In the genomic region with DNA sequence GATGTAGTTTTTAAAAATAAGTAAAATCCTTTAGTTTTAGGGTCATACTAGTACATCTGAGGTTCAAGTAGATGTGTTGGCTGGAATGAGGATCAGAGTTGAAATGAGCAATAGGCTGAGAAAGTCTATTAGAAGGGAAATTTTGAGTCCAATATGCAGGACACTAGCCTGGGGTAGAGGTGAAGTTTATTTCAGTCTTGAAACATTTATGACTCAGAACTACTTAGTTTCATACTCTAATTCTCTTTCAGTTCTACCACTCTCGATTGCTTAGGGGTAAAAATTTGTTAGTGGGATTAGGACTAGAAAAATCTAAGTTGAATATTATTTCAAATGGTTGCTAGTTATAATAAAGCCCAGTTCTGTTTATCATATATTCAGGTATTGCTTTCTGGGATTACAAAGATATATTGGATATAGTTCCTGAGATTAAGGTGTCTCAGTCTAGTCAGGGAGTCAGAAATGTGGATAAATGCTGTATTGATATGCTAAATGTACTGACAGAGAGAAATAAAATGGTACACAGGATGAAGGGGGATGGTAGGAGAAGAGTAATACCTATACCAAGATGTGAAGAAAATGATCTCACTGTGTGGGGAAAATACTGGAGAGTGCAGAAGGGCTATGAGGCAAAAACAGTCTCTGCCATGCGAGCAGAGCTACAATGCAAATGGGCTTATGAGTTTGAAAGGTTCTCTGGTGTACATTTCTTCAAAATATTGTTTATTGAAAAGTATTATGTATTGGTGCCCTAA, we compare ENCODE assay signal across 12 cellular contexts.
DNase-seq lines count a peak whose midpoint lies in the region; ATAC-seq and TF ChIP-seq lines count a peak whose summit lies in the region.
"Had no signal": no experiment of that assay in that cellular context is flagged by ENCODE, and none has a peak within 500 bp of the region (broad histone marks: within the 10 kb centered on the region; RNA-seq: fewer than 3 reads in every experiment).

No MANE protein-coding gene starts in this region.

- ATAC-seq in GM18508 (IDR thresholded peaks at IDR 0.05; ENCODE audit: insufficient read depth, unreplicated experiment), result peak; percentile 99
- peak; percentile 99 for ATAC-seq in GM19467 (IDR thresholded peaks at IDR 0.05; ENCODE audit: unreplicated experiment)
- ATAC-seq in HG02884 (IDR thresholded peaks at IDR 0.05; ENCODE audit: unreplicated experiment), result peak; percentile 98
- ATAC-seq in HG03520 (IDR thresholded peaks at IDR 0.05; ENCODE audit: unreplicated experiment), result peak; percentile 98
- ATAC-seq: body of pancreas had no signal

- no peaks in the 10 kb centered on the region for H3K4me1 Mint-ChIP-seq in glutamatergic neuron (ENCODE audit: low read depth, unreplicated experiment)

- H3K27me3 Mint-ChIP-seq in glutamatergic neuron (ENCODE audit: unreplicated experiment), result peaks cover 1% of the 10 kb centered on the region

- H3K36me3 Mint-ChIP-seq in glutamatergic neuron (ENCODE audit: unreplicated experiment), result peaks cover 9% of the 10 kb centered on the region

- no peaks in the 10 kb centered on the region for H3K9me3 Mint-ChIP-seq in glutamatergic neuron (ENCODE audit: unreplicated experiment)

- DNase-seq in C1 segment of cervical spinal cord (lab: John Stamatoyannopoulos, UW) (no peak), foreskin fibroblast (no peak), NCI-H2171 treated with DMSO at 0.1 percent for 48 hours (lab: John Stamatoyannopoulos, UW) (no peak), glutamatergic neuron (no peak)
- DNase-seq: BE2C; body of pancreas; NCI-H187; stimulated activated CD4-positive, alpha-beta T cell treated with anti-CD3 and anti-CD28 coated beads, Interleukin-2, amount 100 ng/mL, for 48 hours had no signal

- H3K4me3 Mint-ChIP-seq in glutamatergic neuron (ENCODE audit: unreplicated experiment), result no peak overlapping the region

- H3K4me3 ChIP-seq in foreskin fibroblast (ENCODE audit: low read depth in 1 of 2, low read length in 2 of 2), result no peak overlapping the region
- H3K4me3 ChIP-seq: body of pancreas had no signal

- no peak for TF ChIP-seq CTCF in foreskin fibroblast (IDR thresholded peaks at IDR 0.05; ENCODE audit: low read depth, low read length)
- no peak for TF ChIP-seq CTCF in glutamatergic neuron (IDR thresholded peaks at IDR 0.05; ENCODE audit: partially characterized antibody, unreplicated experiment)

- H3K27ac Mint-ChIP-seq in glutamatergic neuron (ENCODE audit: unreplicated experiment), result no peak overlapping the region
